Comparison of ENCODE assay signal across 31 cellular contexts in the genomic region with DNA sequence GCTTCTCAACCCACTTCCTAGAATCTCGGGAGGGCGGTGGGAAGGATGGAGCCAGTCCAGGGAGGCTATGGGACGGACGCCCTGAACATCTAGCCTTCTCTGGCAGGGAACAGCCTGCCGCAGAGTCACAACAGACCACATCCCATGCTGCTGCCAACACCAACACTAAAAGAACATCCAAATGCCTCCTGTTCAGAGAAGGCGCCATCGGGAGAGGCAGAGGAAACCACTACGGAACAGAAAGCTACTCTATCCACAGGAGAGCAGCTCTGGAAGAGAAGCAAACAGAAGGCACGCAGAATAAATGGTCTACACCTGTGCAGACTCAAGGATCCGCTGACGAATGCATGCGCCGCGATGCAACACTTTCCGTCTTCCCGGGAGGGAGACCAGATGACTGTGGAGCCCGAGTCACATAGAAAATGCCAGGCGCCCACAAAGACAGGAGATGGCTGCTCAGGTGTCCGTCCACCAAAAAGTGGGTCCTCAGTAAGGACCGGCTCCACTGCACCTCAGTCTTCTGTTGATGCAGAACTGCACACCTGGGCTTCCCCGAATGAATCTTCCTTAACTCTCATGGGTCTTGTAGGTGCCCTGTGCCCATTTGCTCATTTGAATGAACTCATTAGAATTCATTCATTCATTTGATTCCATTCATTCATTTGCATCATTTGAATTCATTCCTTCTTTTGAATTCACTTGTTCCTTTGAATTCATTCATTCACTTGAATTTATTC.
DNase-seq lines count a peak whose midpoint lies in the region; ATAC-seq, FAIRE-seq and TF ChIP-seq lines count a peak whose summit lies in the region.
"Had no signal": no experiment of that assay in that cellular context is flagged by ENCODE, and none has a peak within 500 bp of the region (broad histone marks: within the 10 kb centered on the region; RNA-seq: fewer than 3 reads in every experiment).

No MANE protein-coding gene starts in this region.

- H3K14ac ChIP-seq in H1 (ENCODE audit: insufficient read length) = no peak overlapping the region

- no peaks in the 10 kb centered on the region for H4K20me1 ChIP-seq in H1 (replicated peaks in 1 of 2; ENCODE audit: control insufficient read depth in 1 of 2, insufficient read depth in 2 of 2, low read length in 2 of 2)

- H2AK5ac ChIP-seq in H1 (ENCODE audit: low read depth, low read length) = no peak overlapping the region

- TF ChIP-seq EP300 in H1 (IDR thresholded peaks at IDR 0.05; ENCODE audit: borderline replicate concordance in 1 of 2, low read depth in 2 of 2, low read length in 2 of 2) = no peak

- H3K9me3 ChIP-seq in MG63 (peaks cover 5% of the 10 kb centered on the region), H1 (ENCODE audit: insufficient read depth in 2 of 2, low read depth in 1 of 2, low read length in 1 of 2) (peaks cover 13 to 16% of the 10 kb centered on the region in 2 experiments)
- H3K9me3 ChIP-seq: psoas muscle, SJSA1 had no signal

- no peak overlapping the region for H3K23ac ChIP-seq in H1 (ENCODE audit: insufficient read length)

- FAIRE-seq in H1 (lab: Jason Lieb, UNC) = no peak
- FAIRE-seq: HTR-8/SVneo had no signal

- H2BK12ac ChIP-seq in H1 (ENCODE audit: low read depth, low read length) = no peak overlapping the region

- H3K9ac ChIP-seq in H1 (replicated peaks in 1 of 4; ENCODE audit: extremely low read depth in 1 of 4, low read depth in 3 of 4, low read length in 3 of 4) = no peak overlapping the region
- H3K9ac ChIP-seq: GM23248 had no signal

- H3K4me3 ChIP-seq in MG63 (0 out of 2 replicates have a peak overlapping the region, but pooled peaks have one; percentile 6), H1 (ENCODE audit: extremely low read depth in 1 of 4, insufficient read depth in 2 of 4, low read depth in 3 of 4, low read length in 4 of 4) (no peak overlapping the region)
- H3K4me3 ChIP-seq: cardiac muscle cell, coronary artery, GM23248, psoas muscle, SJSA1 had no signal

- H3K4me2 ChIP-seq in H1 (ENCODE audit: insufficient read depth in 1 of 2, low read depth in 2 of 2, low read length in 2 of 2) = no peak overlapping the region

- H2BK5ac ChIP-seq in H1 (ENCODE audit: low read depth, low read length) = no peak overlapping the region

- H3K36me3 ChIP-seq in MG63 = peaks cover 7% of the 10 kb centered on the region; the same call in 1 of the 2 replicates
- peaks cover 0 to 20% (median 1%) of the 10 kb centered on the region in 4 experiments; a peak in 3 of 8 replicates for H3K36me3 ChIP-seq in H1 (ENCODE audit: control insufficient read depth in 2 of 4, insufficient read depth in 4 of 4, low read length in 3 of 4)
- H3K36me3 ChIP-seq: cardiac muscle cell, SJSA1 had no signal

- peak overlapping the region; percentile 40; the same call in 1 of the 2 replicates for H3K27ac ChIP-seq in H1 (ENCODE audit: low read depth, low read length)
- H3K27ac ChIP-seq: C4-2B, cardiac muscle cell, coronary artery, epithelial cell of prostate, GM23248, psoas muscle, SJSA1 had no signal

- ATAC-seq in HG03354 (IDR thresholded peaks at IDR 0.05; ENCODE audit: poor library complexity, severe bottlenecking, unreplicated experiment) = no peak
- ATAC-seq: left ventricle myocardium superior, psoas muscle, T-helper 17 cell had no signal

- TF ChIP-seq RAD21 in H1 (IDR thresholded peaks at IDR 0.05 in 1 of 2, conservative IDR thresholded peaks at IDR 0.05 in 1 of 2; ENCODE audit: low read depth in 2 of 2, low read length in 2 of 2) = no peak

- no peak overlapping the region for H3K56ac ChIP-seq in H1 (replicated peaks; ENCODE audit: insufficient read length, low read depth, low read length)

- H3K27me3 ChIP-seq in MG63 (peaks cover 9% of the 10 kb centered on the region), H1 (replicated peaks in 1 of 4; ENCODE audit: control insufficient read depth in 3 of 4, extremely low read depth in 1 of 4, insufficient read depth in 3 of 4, low read length in 3 of 4) (no peaks in the 10 kb centered on the region)
- H3K27me3 ChIP-seq: cardiac muscle cell, SJSA1 had no signal

- intact Hi-C loops in head of caudate nucleus (cut with DNase I) = no loop called here

- H4K5ac ChIP-seq in H1 (ENCODE audit: insufficient read length, low read depth, low read length) = no peak overlapping the region

- H2BK20ac ChIP-seq in H1 (ENCODE audit: low read length) = no peak overlapping the region

- no peak overlapping the region for H4K91ac ChIP-seq in H1 (replicated peaks; ENCODE audit: insufficient read length, low read length)

- 88% methylated on average over 21 of the region's 21 CpGs; no CpG with 5 or more reads in 1 of the 2 experiments for WGBS in H1 (ENCODE audit: extremely low coverage in 1 of 2, insufficient coverage in 1 of 2, insufficient read length in 1 of 2, insufficient replicate concordance in 2 of 2, low coverage in 1 of 2, low lambda C conversion rate in 2 of 2, missing lambda C conversion rate in 1 of 2), 2 experiments

- CTCF ChIA-PET in H1 (lab: Charles Lee; ENCODE audit: partially characterized antibody) = no interaction called here

- H2BK15ac ChIP-seq in H1 (ENCODE audit: low read length) = no peak overlapping the region; the same call in 1 of the 2 replicates

- no peaks in the 10 kb centered on the region; a peak in 1 of 7 replicates for H3K4me1 ChIP-seq in H1 (replicated peaks in 1 of 4; ENCODE audit: control insufficient read depth in 3 of 4, insufficient read depth in 4 of 4, low read length in 3 of 4)
- H3K4me1 ChIP-seq: Caco-2, psoas muscle, SJSA1 had no signal

- no peaks in the 10 kb centered on the region for H3K79me1 ChIP-seq in H1 (ENCODE audit: low read depth, low read length)

- H2AFZ ChIP-seq in H1 (ENCODE audit: low read length) = no peak overlapping the region
- H2AFZ ChIP-seq: GM23248 had no signal

- no peak for TF ChIP-seq CTCF in H1 (IDR thresholded peaks at IDR 0.05; ENCODE audit: control extremely low read depth in 1 of 3, insufficient read depth in 1 of 3, low read depth in 1 of 3, low read length in 3 of 3)

- no peak overlapping the region for H4K8ac ChIP-seq in H1 (ENCODE audit: extremely low read depth, insufficient read depth, low read length)

- TF ChIP-seq POLR2A in H1 (IDR thresholded peaks at IDR 0.05; ENCODE audit: control extremely low read depth in 1 of 2, low read depth in 2 of 2, low read length in 2 of 2) = no peak

- H3K4ac ChIP-seq in H1 (replicated peaks; ENCODE audit: insufficient read length, low read depth, low read length) = no peak overlapping the region

- H3K79me2 ChIP-seq in H1 (ENCODE audit: control insufficient read depth in 1 of 2, insufficient read depth in 2 of 2, low read length in 2 of 2) = no peaks in the 10 kb centered on the region

- DNase-seq in Daoy (ENCODE audit: low read depth) (peak; percentile 56), MG63 (peak; percentile 79), H1 (ENCODE audit: low read depth in 1 of 2, low spot score in 2 of 2) (no peak), retina (peak; percentile 22), head of caudate nucleus (no peak), DMS 273 (lab: John Stamatoyannopoulos, UW; ENCODE audit: unreplicated experiment) (no peak)
- DNase-seq: activated CD4-positive, alpha-beta memory T cell treated with anti-CD3 and anti-CD28 coated beads for 36 hours; amygdala; Caco-2; DMS79; effector CD8-positive, alpha-beta T cell; foreskin fibroblast; GM23248; islet precursor cell; left ventricle myocardium superior; NCI-H1105; NCI-H187; NCI-H2171 treated with DMSO at 0.1 percent for 48 hours; NCI-H510A treated with DMSO at 0.1 percent for 48 hours; psoas muscle; RPMI8226; stimulated activated CD4-positive, alpha-beta T cell treated with anti-CD3 and anti-CD28 coated beads, Interleukin-4, amount 100 ng/mL, for 1 hour; T-helper 17 cell; trophoblast cell had no signal

- no peaks in the 10 kb centered on the region; the same call in 1 of the 2 replicates for H3K23me2 ChIP-seq in H1 (ENCODE audit: low read depth, low read length)

- H2BK120ac ChIP-seq in H1 (replicated peaks; ENCODE audit: low read depth, low read length) = no peak overlapping the region

- no peak overlapping the region for H3K18ac ChIP-seq in H1 (ENCODE audit: extremely low read depth, low read length)

- POLR2A ChIA-PET in H1 (lab: Charles Lee; ENCODE audit: partially characterized antibody) = no interaction called here

TF ChIP-seq in H1, 55 proteins besides CTCF, POLR2A, EP300 and RAD21:
- no peak for TF ChIP-seq FOSL1 (IDR thresholded peaks at IDR 0.05; ENCODE audit: insufficient read depth, low read depth, low read length)
- no peak for TF ChIP-seq CHD1 (IDR thresholded peaks at IDR 0.05; ENCODE audit: low read depth, low read length)
- TF ChIP-seq SUZ12 (IDR thresholded peaks at IDR 0.05; ENCODE audit: low read length) = no peak
- TF ChIP-seq SIN3A (conservative IDR thresholded peaks at IDR 0.05 in 1 of 2, IDR thresholded peaks at IDR 0.05 in 1 of 2; ENCODE audit: low read depth in 1 of 2, low read length in 2 of 2) = no peak
- TF ChIP-seq E2F6 (IDR thresholded peaks at IDR 0.05) = no peak
- TF ChIP-seq, protein P1, sequence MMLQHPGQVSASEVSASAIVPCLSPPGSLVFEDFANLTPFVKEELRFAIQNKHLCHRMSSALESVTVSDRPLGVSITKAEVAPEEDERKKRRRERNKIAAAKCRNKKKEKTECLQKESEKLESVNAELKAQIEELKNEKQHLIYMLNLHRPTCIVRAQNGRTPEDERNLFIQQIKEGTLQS (IDR thresholded peaks at IDR 0.05; ENCODE audit: insufficient read depth, low read depth, low read length) = no peak
- TF ChIP-seq, protein P2, sequence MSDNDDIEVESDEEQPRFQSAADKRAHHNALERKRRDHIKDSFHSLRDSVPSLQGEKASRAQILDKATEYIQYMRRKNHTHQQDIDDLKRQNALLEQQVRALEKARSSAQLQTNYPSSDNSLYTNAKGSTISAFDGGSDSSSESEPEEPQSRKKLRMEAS (IDR thresholded peaks at IDR 0.05) = no peak
- TF ChIP-seq POLR2AphosphoS5 (IDR thresholded peaks at IDR 0.05; ENCODE audit: low read depth, low read length) = no peak
- no peak for TF ChIP-seq TAF7 (optimal IDR thresholded peaks at IDR 0.05; ENCODE audit: borderline replicate concordance, low read depth, low read length)
- TF ChIP-seq RXRA (IDR thresholded peaks at IDR 0.05; ENCODE audit: insufficient read depth, low read depth, low read length) = no peak
- no peak for TF ChIP-seq NANOG (IDR thresholded peaks at IDR 0.05; ENCODE audit: insufficient read depth, low read depth, low read length, poor library complexity, severe bottlenecking)
- no peak for TF ChIP-seq KDM5A (IDR thresholded peaks at IDR 0.05; ENCODE audit: low read length)
- TF ChIP-seq EZH2 (IDR thresholded peaks at IDR 0.05; ENCODE audit: low read depth, low read length, severe bottlenecking) = no peak
- TF ChIP-seq TBP (IDR thresholded peaks at IDR 0.05; ENCODE audit: low read depth, low read length) = no peak

Comparison
In these comparisons a context has a peak if more than half of its experiments do, and no peak if none do; other contexts are left out.
1. DNase-seq: peak in Daoy (single experiment), MG63 (single experiment) and retina (single experiment); none in H1 (0 of 2), head of caudate nucleus (0 of 42) and DMS 273 (single experiment).